Comparison of ENCODE assay signal across 8 cellular contexts in the genomic region with DNA sequence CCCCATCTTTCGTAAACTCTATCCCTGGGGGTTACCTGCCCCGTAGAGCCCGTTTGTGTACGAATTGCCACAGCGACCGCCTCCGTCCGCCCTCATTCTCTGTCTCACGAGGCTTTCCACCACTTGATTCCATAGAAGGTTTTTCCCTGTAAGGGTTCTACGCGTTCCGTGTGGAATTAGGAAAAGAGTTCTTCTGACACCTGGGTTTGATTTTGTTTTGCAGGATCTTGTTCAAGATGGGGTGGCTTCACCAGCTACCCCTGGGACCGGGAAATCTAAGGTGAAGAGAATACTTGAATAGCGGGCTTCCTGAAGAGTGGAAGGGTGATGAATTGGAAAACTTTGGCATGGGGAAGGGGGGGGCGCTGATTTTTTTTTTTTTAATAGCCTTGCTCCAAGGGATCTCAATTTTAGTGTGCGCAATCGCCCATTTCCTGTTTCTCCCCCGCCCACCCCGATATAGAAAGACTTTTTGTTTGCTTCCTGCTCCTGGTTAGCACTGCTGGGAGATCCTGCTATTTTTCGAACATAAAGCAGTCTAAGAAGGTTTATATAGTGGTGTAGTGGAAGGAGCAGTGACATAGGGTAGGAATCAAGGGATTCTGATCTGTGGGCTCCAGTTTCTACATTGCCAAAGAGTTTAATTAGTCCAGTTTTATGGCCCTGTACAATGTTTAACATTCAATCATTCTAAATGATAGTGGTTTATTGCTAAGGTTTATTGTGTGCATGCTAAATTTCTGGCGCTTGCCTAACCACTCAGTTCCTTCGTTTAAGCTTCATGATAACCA. TPM values are rescaled to one million over a fixed set of nuclear protein-coding genes. Genes with fewer than 3 reads are reported as not detected.
DNase-seq lines count a peak whose midpoint lies in the region; ATAC-seq and TF ChIP-seq lines count a peak whose summit lies in the region.

No MANE protein-coding gene starts in this region.

- DNase-seq in COLO829 (ENCODE audit: low spot score) (peak; percentile 40), RWPE1 (ENCODE audit: low spot score) (peak; percentile 44), body of pancreas (peak in 3 of 4 donors; percentile 27 to 49 (median 40)), inferior parietal cortex (ENCODE audit: extremely low spot score) (peak; percentile 29), spleen (no peak), NCI-H1930 (lab: John Stamatoyannopoulos, UW) (no peak)

- TF ChIP-seq CTCF in RWPE1 (conservative IDR thresholded peaks at IDR 0.05; ENCODE audit: low read depth) (no peak), body of pancreas (IDR thresholded peaks at IDR 0.05) (no peak), spleen (IDR thresholded peaks at IDR 0.05 in 8 of 11, conservative IDR thresholded peaks at IDR 0.05 in 3 of 11) (no peak)

- no peaks in the 10 kb centered on the region for H3K9me3 ChIP-seq in body of pancreas
- no peaks in the 10 kb centered on the region for H3K9me3 ChIP-seq in spleen

- H3K4me1 ChIP-seq in body of pancreas (peaks cover 7% of the 10 kb centered on the region), spleen (peaks cover 10 to 45% (median 29%) of the 10 kb centered on the region in 6 donors)

- peak; percentile 29 for ATAC-seq in GM19328 (IDR thresholded peaks at IDR 0.05; ENCODE audit: unreplicated experiment)
- ATAC-seq in HG03460 (IDR thresholded peaks at IDR 0.05; ENCODE audit: unreplicated experiment) = peak; percentile 35
- peak; percentile 45 for ATAC-seq in body of pancreas

- WGBS in body of pancreas, 2 donors = 1 to 3% methylated on average over 21 to 22 of the region's 22 CpGs
- WGBS in spleen, 5 donors = 4 to 5% (median 4%) methylated on average over 22 of the region's 22 CpGs

- H3K27me3 ChIP-seq in body of pancreas = no peaks in the 10 kb centered on the region
- H3K27me3 ChIP-seq in spleen (replicated peaks in 1 of 7) = no peaks in the 10 kb centered on the region

- POLR2A ChIA-PET in RWPE1 (lab: Yijun Ruan, JAX; ENCODE audit: low non-redundant PET) = no interaction called here

- H3K36me3 ChIP-seq in body of pancreas (replicated peaks in 1 of 2; ENCODE audit: insufficient read depth in 1 of 2, low read depth in 2 of 2) (peaks cover 0 to 13% of the 10 kb centered on the region in 2 donors), spleen (peaks cover 0 to 42% (median 22%) of the 10 kb centered on the region in 6 donors)

- H3K4me3 ChIP-seq in body of pancreas = peak overlapping the region; percentile 68 to 90
- peak overlapping the region; percentile 56 to 92 (median 80) for H3K4me3 ChIP-seq in spleen

- peak overlapping the region; percentile 81 for H3K27ac ChIP-seq in RWPE1
- H3K27ac ChIP-seq in body of pancreas = peak overlapping the region; percentile 83 to 92 (median 88)
- peak overlapping the region; percentile 83 to 96 (median 92) for H3K27ac ChIP-seq in spleen

- CTCF ChIA-PET in RWPE1 (lab: Yijun Ruan, JAX) = no interaction called here

- intact Hi-C loops in body of pancreas (cut with DNase I) (no loop called here), spleen (cut with DNase I; ENCODE audit: low total_unique reads) (loop anchor here (10.0 kb wide), 1 partner anchor 175 kb away; no protein-coding TSS in a partner anchor)

- TF ChIP-seq POLR2A in body of pancreas (IDR thresholded peaks at IDR 0.05) (no peak), spleen (IDR thresholded peaks at IDR 0.05) (no peak)

RNA-seq across cellular contexts. Expression of a gene that starts 0.6 kb away (rescaled TPM):
- total RNA-seq in body of pancreas (10 to 100 TPM; 29.6 to 75.5 TPM), spleen (10 to 100 TPM; 47.0 to 82.6 (median 64.6) TPM)
- 10 to 100 TPM; 10.1 to 13.6 (median 10.6) TPM for polyA plus RNA-seq in spleen

Comparison
In these comparisons a context has a peak if more than half of its experiments do, and no peak if none do; other contexts are left out.
1. DNase-seq: peak in COLO829 (single experiment), RWPE1 (single experiment), body of pancreas (3 of 4) and inferior parietal cortex (single experiment); none in spleen (single experiment) and NCI-H1930 (0 of 2).
2. Peak in every context shown above with its lines, with median percentiles within 50 percentile points of each other: ATAC-seq and H3K27ac ChIP-seq.